ENCODE assay signal across 1 cellular context in the genomic region with DNA sequence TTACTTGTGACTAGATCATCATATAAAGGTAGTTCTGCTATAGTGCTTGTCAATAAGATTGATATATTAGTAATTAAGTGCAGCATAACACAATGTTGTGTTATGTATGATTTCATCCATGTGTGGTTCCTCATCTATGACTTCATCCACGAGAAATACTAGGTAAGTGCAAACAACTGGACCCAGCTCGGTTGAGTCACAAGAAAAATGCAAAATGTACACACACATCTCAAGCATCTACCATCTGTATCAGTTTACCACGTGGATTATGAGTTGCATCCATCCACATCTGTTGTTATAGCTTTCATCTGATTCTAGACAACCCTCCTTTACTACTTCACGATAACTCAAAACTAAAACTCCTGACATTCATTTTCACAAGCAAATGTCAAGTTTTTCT.
TF ChIP-seq lines count a peak whose summit lies in the region.

No MANE protein-coding gene starts in this region.

TF ChIP-seq in K562, 482 proteins besides CTCF, POLR2A, EP300 and RAD21 (continued from another document):
- TF ChIP-seq, protein P1, sequence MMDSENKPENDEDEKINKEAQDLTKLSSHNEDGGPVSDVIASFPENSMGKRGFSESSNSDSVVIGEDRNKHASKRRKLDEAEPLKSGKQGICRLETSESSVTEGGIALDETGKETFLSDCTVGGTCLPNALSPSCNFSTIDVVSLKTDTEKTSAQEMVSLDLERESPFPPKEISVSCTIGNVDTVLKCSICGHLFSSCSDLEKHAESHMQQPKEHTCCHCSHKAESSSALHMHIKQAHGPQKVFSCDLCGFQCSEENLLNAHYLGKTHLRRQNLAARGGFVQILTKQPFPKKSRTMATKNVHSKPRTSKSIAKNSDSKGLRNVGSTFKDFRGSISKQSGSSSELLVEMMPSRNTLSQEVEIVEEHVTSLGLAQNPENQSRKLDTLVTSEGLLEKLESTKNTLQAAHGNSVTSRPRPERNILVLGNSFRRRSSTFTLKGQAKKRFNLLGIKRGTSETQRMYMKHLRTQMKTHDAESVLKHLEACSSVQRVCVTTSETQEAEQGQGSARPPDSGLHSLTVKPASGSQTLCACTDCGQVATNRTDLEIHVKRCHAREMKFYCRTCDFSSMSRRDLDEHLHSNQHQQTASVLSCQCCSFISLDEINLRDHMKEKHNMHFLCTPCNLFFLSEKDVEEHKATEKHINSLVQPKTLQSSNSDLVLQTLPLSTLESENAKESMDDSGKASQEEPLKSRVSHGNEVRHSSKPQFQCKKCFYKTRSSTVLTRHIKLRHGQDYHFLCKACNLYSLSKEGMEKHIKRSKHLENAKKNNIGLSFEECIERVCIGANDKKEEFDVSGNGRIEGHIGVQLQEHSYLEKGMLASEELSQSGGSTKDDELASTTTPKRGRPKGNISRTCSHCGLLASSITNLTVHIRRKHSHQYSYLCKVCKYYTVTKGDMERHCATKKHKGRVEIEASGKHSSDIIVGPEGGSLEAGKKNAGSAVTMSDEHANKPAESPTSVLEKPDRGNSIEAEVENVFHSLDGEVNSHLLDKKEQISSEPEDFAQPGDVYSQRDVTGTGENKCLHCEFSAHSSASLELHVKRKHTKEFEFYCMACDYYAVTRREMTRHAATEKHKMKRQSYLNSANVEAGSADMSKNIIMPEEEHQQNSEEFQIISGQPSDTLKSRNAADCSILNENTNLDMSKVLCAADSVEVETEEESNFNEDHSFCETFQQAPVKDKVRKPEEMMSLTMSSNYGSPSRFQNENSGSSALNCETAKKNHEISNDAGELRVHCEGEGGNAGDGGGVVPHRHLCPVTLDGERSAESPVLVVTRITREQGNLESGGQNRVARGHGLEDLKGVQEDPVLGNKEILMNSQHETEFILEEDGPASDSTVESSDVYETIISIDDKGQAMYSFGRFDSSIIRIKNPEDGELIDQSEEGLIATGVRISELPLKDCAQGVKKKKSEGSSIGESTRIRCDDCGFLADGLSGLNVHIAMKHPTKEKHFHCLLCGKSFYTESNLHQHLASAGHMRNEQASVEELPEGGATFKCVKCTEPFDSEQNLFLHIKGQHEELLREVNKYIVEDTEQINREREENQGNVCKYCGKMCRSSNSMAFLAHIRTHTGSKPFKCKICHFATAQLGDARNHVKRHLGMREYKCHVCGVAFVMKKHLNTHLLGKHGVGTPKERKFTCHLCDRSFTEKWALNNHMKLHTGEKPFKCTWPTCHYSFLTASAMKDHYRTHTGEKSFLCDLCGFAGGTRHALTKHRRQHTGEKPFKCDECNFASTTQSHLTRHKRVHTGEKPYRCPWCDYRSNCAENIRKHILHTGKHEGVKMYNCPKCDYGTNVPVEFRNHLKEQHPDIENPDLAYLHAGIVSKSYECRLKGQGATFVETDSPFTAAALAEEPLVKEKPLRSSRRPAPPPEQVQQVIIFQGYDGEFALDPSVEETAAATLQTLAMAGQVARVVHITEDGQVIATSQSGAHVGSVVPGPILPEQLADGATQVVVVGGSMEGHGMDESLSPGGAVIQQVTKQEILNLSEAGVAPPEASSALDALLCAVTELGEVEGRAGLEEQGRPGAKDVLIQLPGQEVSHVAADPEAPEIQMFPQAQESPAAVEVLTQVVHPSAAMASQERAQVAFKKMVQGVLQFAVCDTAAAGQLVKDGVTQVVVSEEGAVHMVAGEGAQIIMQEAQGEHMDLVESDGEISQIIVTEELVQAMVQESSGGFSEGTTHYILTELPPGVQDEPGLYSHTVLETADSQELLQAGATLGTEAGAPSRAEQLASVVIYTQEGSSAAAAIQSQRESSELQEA (IDR thresholded peaks at IDR 0.05; ENCODE audit: low read depth): no peak
- no peak for TF ChIP-seq CC2D1A (IDR thresholded peaks at IDR 0.05)
- TF ChIP-seq ELF1 (tag; IDR thresholded peaks at IDR 0.05): no peak
- TF ChIP-seq POLR2G (IDR thresholded peaks at IDR 0.05; ENCODE audit: low read depth, low read length): no peak
- TF ChIP-seq ZNF175 (CRISPR knock-in tag; IDR thresholded peaks at IDR 0.05; ENCODE audit: low read depth): no peak
- no peak for TF ChIP-seq ERF (CRISPR knock-in tag; IDR thresholded peaks at IDR 0.05)
